Comparison of ENCODE assay signal across 1 cellular context in the genomic region with DNA sequence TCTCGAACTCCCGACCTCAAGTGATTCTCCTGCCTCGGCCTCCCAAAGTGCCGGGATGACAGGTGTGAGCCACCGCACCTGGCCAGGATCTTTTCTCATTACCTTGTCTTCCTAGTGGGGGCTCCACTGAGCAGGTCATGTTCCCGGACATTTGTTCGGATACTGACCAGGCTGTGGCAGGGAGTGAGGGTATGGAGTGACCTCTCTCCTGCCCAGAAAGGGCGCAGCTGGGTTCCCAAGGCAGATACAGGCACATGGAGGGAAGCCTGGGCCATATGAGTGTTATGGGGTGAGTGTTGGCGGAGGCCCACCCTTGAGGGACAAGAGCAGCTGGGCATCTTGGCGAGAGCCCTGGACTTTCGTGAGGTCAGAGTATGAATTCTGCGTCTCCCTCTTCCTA.
A peak's percentile ranks its signal among the peaks of the same experiment; 100 is the strongest.
TF ChIP-seq lines count a peak whose summit lies in the region.

No MANE protein-coding gene starts in this region.

TF ChIP-seq in HepG2, 621 proteins besides CTCF, POLR2A, EP300 and RAD21:
- TF ChIP-seq, protein P1, sequence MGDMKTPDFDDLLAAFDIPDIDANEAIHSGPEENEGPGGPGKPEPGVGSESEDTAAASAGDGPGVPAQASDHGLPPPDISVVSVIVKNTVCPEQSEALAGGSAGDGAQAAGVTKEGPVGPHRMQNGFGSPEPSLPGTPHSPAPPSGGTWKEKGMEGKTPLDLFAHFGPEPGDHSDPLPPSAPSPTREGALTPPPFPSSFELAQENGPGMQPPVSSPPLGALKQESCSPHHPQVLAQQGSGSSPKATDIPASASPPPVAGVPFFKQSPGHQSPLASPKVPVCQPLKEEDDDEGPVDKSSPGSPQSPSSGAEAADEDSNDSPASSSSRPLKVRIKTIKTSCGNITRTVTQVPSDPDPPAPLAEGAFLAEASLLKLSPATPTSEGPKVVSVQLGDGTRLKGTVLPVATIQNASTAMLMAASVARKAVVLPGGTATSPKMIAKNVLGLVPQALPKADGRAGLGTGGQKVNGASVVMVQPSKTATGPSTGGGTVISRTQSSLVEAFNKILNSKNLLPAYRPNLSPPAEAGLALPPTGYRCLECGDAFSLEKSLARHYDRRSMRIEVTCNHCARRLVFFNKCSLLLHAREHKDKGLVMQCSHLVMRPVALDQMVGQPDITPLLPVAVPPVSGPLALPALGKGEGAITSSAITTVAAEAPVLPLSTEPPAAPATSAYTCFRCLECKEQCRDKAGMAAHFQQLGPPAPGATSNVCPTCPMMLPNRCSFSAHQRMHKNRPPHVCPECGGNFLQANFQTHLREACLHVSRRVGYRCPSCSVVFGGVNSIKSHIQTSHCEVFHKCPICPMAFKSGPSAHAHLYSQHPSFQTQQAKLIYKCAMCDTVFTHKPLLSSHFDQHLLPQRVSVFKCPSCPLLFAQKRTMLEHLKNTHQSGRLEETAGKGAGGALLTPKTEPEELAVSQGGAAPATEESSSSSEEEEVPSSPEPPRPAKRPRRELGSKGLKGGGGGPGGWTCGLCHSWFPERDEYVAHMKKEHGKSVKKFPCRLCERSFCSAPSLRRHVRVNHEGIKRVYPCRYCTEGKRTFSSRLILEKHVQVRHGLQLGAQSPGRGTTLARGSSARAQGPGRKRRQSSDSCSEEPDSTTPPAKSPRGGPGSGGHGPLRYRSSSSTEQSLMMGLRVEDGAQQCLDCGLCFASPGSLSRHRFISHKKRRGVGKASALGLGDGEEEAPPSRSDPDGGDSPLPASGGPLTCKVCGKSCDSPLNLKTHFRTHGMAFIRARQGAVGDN (CRISPR knock-in tag; IDR thresholded peaks at IDR 0.05): peak; percentile 29; the same call in 1 of the 2 replicates
- TF ChIP-seq ZBTB42 (CRISPR knock-in tag; IDR thresholded peaks at IDR 0.05) (no peak), ZNF460 (CRISPR knock-in tag; IDR thresholded peaks at IDR 0.05; ENCODE audit: borderline replicate concordance) (peak; percentile 82), ZSCAN22 (CRISPR knock-in tag; IDR thresholded peaks at IDR 0.05) (no peak), ELF3 (CRISPR knock-in tag; IDR thresholded peaks at IDR 0.05) (no peak), FOSL2 (CRISPR knock-in tag; IDR thresholded peaks at IDR 0.05) (0 out of 2 replicates have a peak, but pooled peaks have one; percentile 6)
- TF ChIP-seq, protein P2, sequence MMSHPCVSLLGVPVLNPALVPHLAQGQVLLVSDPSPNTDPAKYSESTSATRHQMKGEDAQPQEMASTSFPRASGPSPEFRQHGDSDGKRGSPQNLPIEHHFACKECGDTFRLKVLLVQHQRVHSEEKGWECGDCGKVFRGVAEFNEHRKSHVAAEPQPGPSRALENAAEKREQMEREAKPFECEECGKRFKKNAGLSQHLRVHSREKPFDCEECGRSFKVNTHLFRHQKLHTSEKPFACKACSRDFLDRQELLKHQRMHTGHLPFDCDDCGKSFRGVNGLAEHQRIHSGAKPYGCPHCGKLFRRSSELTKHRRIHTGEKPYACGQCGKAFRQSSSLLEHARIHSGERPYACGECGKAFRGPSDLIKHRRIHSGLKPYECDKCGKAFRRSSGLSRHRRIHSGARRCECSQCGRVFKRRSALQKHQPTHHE (CRISPR knock-in tag; IDR thresholded peaks at IDR 0.05; ENCODE audit: borderline replicate concordance): no peak
- TF ChIP-seq, protein P3, sequence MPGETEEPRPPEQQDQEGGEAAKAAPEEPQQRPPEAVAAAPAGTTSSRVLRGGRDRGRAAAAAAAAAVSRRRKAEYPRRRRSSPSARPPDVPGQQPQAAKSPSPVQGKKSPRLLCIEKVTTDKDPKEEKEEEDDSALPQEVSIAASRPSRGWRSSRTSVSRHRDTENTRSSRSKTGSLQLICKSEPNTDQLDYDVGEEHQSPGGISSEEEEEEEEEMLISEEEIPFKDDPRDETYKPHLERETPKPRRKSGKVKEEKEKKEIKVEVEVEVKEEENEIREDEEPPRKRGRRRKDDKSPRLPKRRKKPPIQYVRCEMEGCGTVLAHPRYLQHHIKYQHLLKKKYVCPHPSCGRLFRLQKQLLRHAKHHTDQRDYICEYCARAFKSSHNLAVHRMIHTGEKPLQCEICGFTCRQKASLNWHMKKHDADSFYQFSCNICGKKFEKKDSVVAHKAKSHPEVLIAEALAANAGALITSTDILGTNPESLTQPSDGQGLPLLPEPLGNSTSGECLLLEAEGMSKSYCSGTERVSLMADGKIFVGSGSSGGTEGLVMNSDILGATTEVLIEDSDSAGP (CRISPR knock-in tag; IDR thresholded peaks at IDR 0.05; ENCODE audit: borderline replicate concordance): 0 out of 2 replicates have a peak, but pooled peaks have one; percentile 29
